ENCODE assay signal across 8 cellular contexts in genomic region chr3:156727519-156728205, GRCh38. TPM values are rescaled to one million over a fixed set of nuclear protein-coding genes. Genes with fewer than 3 reads are reported as not detected.
DNase-seq lines count a peak whose midpoint lies in the region; ATAC-seq and TF ChIP-seq lines count a peak whose summit lies in the region.
"Had no signal": no experiment of that assay in that cellular context is flagged by ENCODE, and none has a peak within 500 bp of the region (broad histone marks: within the 10 kb centered on the region; RNA-seq: fewer than 3 reads in every experiment).

No MANE protein-coding gene starts in this region.

- no peak overlapping the region for H3K27ac Mint-ChIP-seq in nephron progenitor cell
- H3K27ac Mint-ChIP-seq: T-cell had no signal

- DNase-seq in germinal center (ENCODE audit: low spot score) = peak; percentile 30
- no peak for DNase-seq in NCI-H1092 (lab: John Stamatoyannopoulos, UW)
- no peak for DNase-seq in nephron progenitor cell
- DNase-seq in left lobe of liver (ENCODE audit: low spot score) = no peak
- DNase-seq: T-cell had no signal

- peaks cover 8% of the 10 kb centered on the region for H3K27me3 Mint-ChIP-seq in nephron progenitor cell (ENCODE audit: low read depth, poor library complexity)
- H3K27me3 Mint-ChIP-seq: T-cell had no signal

- no peaks in the 10 kb centered on the region for H3K9me3 Mint-ChIP-seq in nephron progenitor cell
- H3K9me3 Mint-ChIP-seq: T-cell had no signal

- peaks cover 32% of the 10 kb centered on the region for H3K4me1 Mint-ChIP-seq in nephron progenitor cell
- H3K4me1 Mint-ChIP-seq: T-cell had no signal

- ATAC-seq in GM18909 (IDR thresholded peaks at IDR 0.05; ENCODE audit: poor library complexity, unreplicated experiment) (peak; percentile 87), GM21717 (IDR thresholded peaks at IDR 0.05; ENCODE audit: unreplicated experiment) (peak; percentile 90), HG03432 (IDR thresholded peaks at IDR 0.05; ENCODE audit: unreplicated experiment) (peak; percentile 82), left lobe of liver (no peak)

- TF ChIP-seq CTCF in nephron progenitor cell (IDR thresholded peaks at IDR 0.05) = no peak

- peaks cover 10% of the 10 kb centered on the region for H3K36me3 Mint-ChIP-seq in nephron progenitor cell (ENCODE audit: low read depth)
- H3K36me3 Mint-ChIP-seq: T-cell had no signal

- H3K4me3 Mint-ChIP-seq in nephron progenitor cell = no peak overlapping the region
- H3K4me3 Mint-ChIP-seq: T-cell had no signal

RNA-seq across cellular contexts. Expression of gene TIPARP, which starts 53.3 kb away (rescaled TPM):
- 8.1 TPM for total RNA-seq in left lobe of liver
